Comparison of ENCODE assay signal across 8 cellular contexts in genomic region chr6:112311950-112312547, GRCh38. TPM values are rescaled to one million over a fixed set of nuclear protein-coding genes. Genes with fewer than 3 reads are reported as not detected.
DNase-seq lines count a peak whose midpoint lies in the region; ATAC-seq and TF ChIP-seq lines count a peak whose summit lies in the region.

No MANE protein-coding gene starts in this region.

- no peak for TF ChIP-seq POLR2A in body of pancreas (IDR thresholded peaks at IDR 0.05)

- no peaks in the 10 kb centered on the region for H3K36me3 Mint-ChIP-seq in activated CD4-positive, alpha-beta T cell treated with anti-CD3 and anti-CD28 coated beads, Interleukin-2, amount 10 ng/mL, durations not matched to agents 7 days and 5 days (ENCODE audit: low read depth)

- peak; percentile 8 for DNase-seq in activated CD4-positive, alpha-beta T cell treated with anti-CD3 and anti-CD28 coated beads for 48 hours
- no peak for DNase-seq in activated CD4-positive, alpha-beta T cell treated with anti-CD3 and anti-CD28 coated beads, Interleukin-2, amount 10 ng/mL, durations not matched to agents 7 days and 5 days
- DNase-seq in NCI-H146 (lab: John Stamatoyannopoulos, UW) (peak; percentile 25), body of pancreas (no peak), lower lobe of right lung (no peak)
- no peak for DNase-seq in activated CD4-positive, alpha-beta T cell treated with anti-CD3 and anti-CD28 coated beads for 4 hours

- POLR2A ChIA-PET in activated CD4-positive, alpha-beta T cell treated with anti-CD3 and anti-CD28 coated beads, Interleukin-2, amount 10 ng/mL, durations not matched to agents 7 days and 5 days (lab: Charles Lee) = no interaction called here

- H3K27ac Mint-ChIP-seq in activated CD4-positive, alpha-beta T cell treated with anti-CD3 and anti-CD28 coated beads, Interleukin-2, amount 10 ng/mL, durations not matched to agents 7 days and 5 days = no peak overlapping the region

- no peak for ATAC-seq in body of pancreas
- ATAC-seq in lower lobe of right lung = no peak
- no peak for ATAC-seq in HG03439 (IDR thresholded peaks at IDR 0.05; ENCODE audit: unreplicated experiment)
- ATAC-seq in HG03139 (IDR thresholded peaks at IDR 0.05; ENCODE audit: unreplicated experiment) = no peak

- no peaks in the 10 kb centered on the region for H3K9me3 Mint-ChIP-seq in activated CD4-positive, alpha-beta T cell treated with anti-CD3 and anti-CD28 coated beads, Interleukin-2, amount 10 ng/mL, durations not matched to agents 7 days and 5 days

- TF ChIP-seq CTCF in body of pancreas (IDR thresholded peaks at IDR 0.05) (peak; percentile 25 to 66 (median 60)), lower lobe of right lung (IDR thresholded peaks at IDR 0.05) (peak; percentile 56)

- no peak overlapping the region for H3K4me3 Mint-ChIP-seq in activated CD4-positive, alpha-beta T cell treated with anti-CD3 and anti-CD28 coated beads, Interleukin-2, amount 10 ng/mL, durations not matched to agents 7 days and 5 days

- intact Hi-C loops in body of pancreas (cut with DNase I) (loop anchor here (5.0 kb wide), 1 partner anchor 135 kb away; no protein-coding TSS in a partner anchor), lower lobe of right lung (cut with DNase I) (loop anchor here (5.0 kb wide), 1 partner anchor 130 kb away; no protein-coding TSS in a partner anchor)

- H3K4me1 ChIP-seq in body of pancreas (no peaks in the 10 kb centered on the region), lower lobe of right lung (peaks cover 4% of the 10 kb centered on the region)

- no peaks in the 10 kb centered on the region for H3K4me1 Mint-ChIP-seq in activated CD4-positive, alpha-beta T cell treated with anti-CD3 and anti-CD28 coated beads, Interleukin-2, amount 10 ng/mL, durations not matched to agents 7 days and 5 days

- H3K27me3 ChIP-seq in body of pancreas (no peaks in the 10 kb centered on the region), lower lobe of right lung (ENCODE audit: low read depth) (no peaks in the 10 kb centered on the region)

- 25 to 26% methylated on average over 8 of the region's 8 CpGs for WGBS in body of pancreas, 2 donors

- no peaks in the 10 kb centered on the region for H3K9me3 ChIP-seq in body of pancreas
- no peaks in the 10 kb centered on the region for H3K9me3 ChIP-seq in lower lobe of right lung

- peaks cover 32% of the 10 kb centered on the region for H3K27me3 Mint-ChIP-seq in activated CD4-positive, alpha-beta T cell treated with anti-CD3 and anti-CD28 coated beads, Interleukin-2, amount 10 ng/mL, durations not matched to agents 7 days and 5 days

- H3K4me3 ChIP-seq in body of pancreas = no peak overlapping the region
- H3K4me3 ChIP-seq in lower lobe of right lung = no peak overlapping the region

- CTCF ChIA-PET in activated CD4-positive, alpha-beta T cell treated with anti-CD3 and anti-CD28 coated beads, Interleukin-2, amount 10 ng/mL, durations not matched to agents 7 days and 5 days (lab: Charles Lee) = no interaction called here

- no peak overlapping the region for H3K27ac ChIP-seq in body of pancreas
- no peak overlapping the region for H3K27ac ChIP-seq in lower lobe of right lung

- H3K36me3 ChIP-seq in body of pancreas (replicated peaks in 1 of 2; ENCODE audit: insufficient read depth in 1 of 2, low read depth in 2 of 2) (no peaks in the 10 kb centered on the region), lower lobe of right lung (no peaks in the 10 kb centered on the region)

RNA-seq across cellular contexts. Expression of gene RFPL4B, which starts 35.1 kb away (rescaled TPM):
- not detected for total RNA-seq in activated CD4-positive, alpha-beta T cell treated with anti-CD3 and anti-CD28 coated beads, Interleukin-2, amount 10 ng/mL, durations not matched to agents 7 days and 5 days
- not detected for total RNA-seq in body of pancreas
- not detected for total RNA-seq in lower lobe of right lung

RNA-seq across cellular contexts. Expression of gene LAMA4, which starts 57.7 kb away (rescaled TPM):
- total RNA-seq in activated CD4-positive, alpha-beta T cell treated with anti-CD3 and anti-CD28 coated beads, Interleukin-2, amount 10 ng/mL, durations not matched to agents 7 days and 5 days = not detected
- total RNA-seq in body of pancreas = 10 to 100 TPM; 10.6 to 27.0 TPM
- 91.2 TPM for total RNA-seq in lower lobe of right lung

Comparison
In these comparisons a context has a peak if more than half of its experiments do, and no peak if none do; other contexts are left out.
1. DNase-seq: peak in activated CD4-positive, alpha-beta T cell treated with anti-CD3 and anti-CD28 coated beads for 48 hours (single experiment) and NCI-H146 (single experiment); none in activated CD4-positive, alpha-beta T cell treated with anti-CD3 and anti-CD28 coated beads, Interleukin-2, amount 10 ng/mL, durations not matched to agents 7 days and 5 days (single experiment), body of pancreas (0 of 4), lower lobe of right lung (single experiment) and activated CD4-positive, alpha-beta T cell treated with anti-CD3 and anti-CD28 coated beads for 4 hours (0 of 2).
2. RNA of gene LAMA4, which starts 57.7 kb away (total RNA-seq): 91.2 TPM in lower lobe of right lung (single experiment) and 10.6 to 27.0 TPM in body of pancreas; not detected in activated CD4-positive, alpha-beta T cell treated with anti-CD3 and anti-CD28 coated beads, Interleukin-2, amount 10 ng/mL, durations not matched to agents 7 days and 5 days; every median in the first group is over 10 times any median in the second.